1 cellular context compared by ENCODE assay signal in genomic region chr19:31908486-31909255, GRCh38.
TF ChIP-seq lines count a peak whose summit lies in the region.

No MANE protein-coding gene starts in this region.

TF ChIP-seq in HepG2, 621 proteins besides CTCF, POLR2A, EP300 and RAD21 (continued from another document):
- no peak for TF ChIP-seq CSRNP2 (CRISPR knock-in tag; conservative IDR thresholded peaks at IDR 0.05; ENCODE audit: low read depth)
